9 cellular contexts compared by ENCODE assay signal in genomic region chr2:14632133-14632936, GRCh38. TPM values are rescaled to one million over a fixed set of nuclear protein-coding genes. Genes with fewer than 3 reads are reported as not detected.
A peak's percentile ranks its signal among the peaks of the same experiment; 100 is the strongest.
DNase-seq lines count a peak whose midpoint lies in the region; ATAC-seq and TF ChIP-seq lines count a peak whose summit lies in the region.
"Had no signal": no experiment of that assay in that cellular context is flagged by ENCODE, and none has a peak within 500 bp of the region (broad histone marks: within the 10 kb centered on the region; RNA-seq: fewer than 3 reads in every experiment).

A gene with protein sequence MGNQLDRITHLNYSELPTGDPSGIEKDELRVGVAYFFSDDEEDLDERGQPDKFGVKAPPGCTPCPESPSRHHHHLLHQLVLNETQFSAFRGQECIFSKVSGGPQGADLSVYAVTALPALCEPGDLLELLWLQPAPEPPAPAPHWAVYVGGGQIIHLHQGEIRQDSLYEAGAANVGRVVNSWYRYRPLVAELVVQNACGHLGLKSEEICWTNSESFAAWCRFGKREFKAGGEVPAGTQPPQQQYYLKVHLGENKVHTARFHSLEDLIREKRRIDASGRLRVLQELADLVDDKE (plus strand): TSS chr2:14632717. CDS start chr2:14633980, 1,263 bp downstream.

- peaks cover 8% of the 10 kb centered on the region; the same call in 1 of the 2 replicates for H4K20me1 ChIP-seq in PC-3 (ENCODE audit: low read length)

- no peaks in the 10 kb centered on the region for H3K9me2 ChIP-seq in PC-3 (replicated peaks; ENCODE audit: low read length)

- H3K4me1 ChIP-seq in PC-3 (ENCODE audit: insufficient read depth, low read length) (peaks cover 26% of the 10 kb centered on the region), endocrine pancreas (ENCODE audit: control insufficient read depth, insufficient read depth, low read length) (peaks cover 9% of the 10 kb centered on the region)

- no peak for TF ChIP-seq POLR2A in lower leg skin (IDR thresholded peaks at IDR 0.05)

- H3K9ac ChIP-seq in PC-3 (ENCODE audit: low read length) (peak within 1 kb of the TSS; percentile 85), endocrine pancreas (ENCODE audit: control insufficient read depth, insufficient read depth, low read length) (peak within 1 kb of the TSS; percentile 54)

- peaks cover 47% of the 10 kb centered on the region for H3K79me2 ChIP-seq in PC-3 (ENCODE audit: low read length)

- CTCF ChIA-PET in AG04449 (lab: Yijun Ruan, JAX) (no interaction called here), PC-3 (lab: Charles Lee) (interaction anchor here (0.6 kb wide), 1 partner anchor 27 kb away, joined by 3 read pairs; no protein-coding TSS in a partner anchor)

- intact Hi-C loops in PC-3 (cut with micrococcal nuclease): loop anchor here (1.0 to 5.0 kb wide), 2 partner anchors 108 to 270 kb away; no protein-coding TSS in a partner anchor
- intact Hi-C loops in lower leg skin (cut with DNase I; ENCODE audit: low total_unique reads): loop anchor here (10.0 kb wide), 1 partner anchor 348 kb away; no protein-coding TSS in a partner anchor

- H3K27ac ChIP-seq in PC-3 (ENCODE audit: low read length): peak within 1 kb of the TSS; percentile 13
- H3K27ac ChIP-seq in substantia nigra (ENCODE audit: low read depth, low read length, poor library complexity, severe bottlenecking): no peak within 1 kb of the TSS

- no TSS peak for BruUV-seq in PC-3 (replicated peaks; lab: Mats Ljungman, UMichigan)

- no peaks in the 10 kb centered on the region for H3K27me3 ChIP-seq in PC-3 (ENCODE audit: low read length)
- H3K27me3 ChIP-seq in endocrine pancreas (ENCODE audit: control insufficient read depth, insufficient read depth, low read length): no peaks in the 10 kb centered on the region

- DNase-seq in AG04449 (ENCODE audit: low read depth, low spot score) (no peak), PC-3 (peak; percentile 93), lower leg skin (ENCODE audit: low spot score in 2 of 2) (peak; percentile 83 to 96), substantia nigra (lab: John Stamatoyannopoulos, UW) (peak in 48 of 49 donors; percentile 6 to 83 (median 54)), NAMALWA (ENCODE audit: low spot score) (no peak)
- DNase-seq: activated T-cell treated with anti-CD3 and anti-CD28 coated beads, Interleukin-2, amount 50 U/mL, for 4 hours had no signal

- POLR2A ChIA-PET in AG04449 (lab: Yijun Ruan, JAX) (no interaction called here), PC-3 (lab: Charles Lee; ENCODE audit: unreplicated experiment) (interaction anchor here (0.6 to 3.4 kb wide), 2 partner anchors 114 to 116 kb away, joined by 4 to 21 read pairs; no protein-coding TSS in a partner anchor)

- H3K9me3 ChIP-seq in PC-3 (ENCODE audit: low read length) (no peaks in the 10 kb centered on the region), endocrine pancreas (ENCODE audit: control insufficient read depth, low read length) (no peaks in the 10 kb centered on the region)

- H3K4me3 ChIP-seq in AG04449 (ENCODE audit: low read depth, low read length) (peak within 1 kb of the TSS; percentile 48), PC-3 (ENCODE audit: low read length) (peak within 1 kb of the TSS; percentile 91), endocrine pancreas (ENCODE audit: control insufficient read depth, insufficient read depth, low read length) (peak within 1 kb of the TSS; percentile 73), lower leg skin (ENCODE audit: low read depth, poor library complexity, severe bottlenecking) (peak within 1 kb of the TSS; percentile 33)

- WGBS in lower leg skin, 2 donors: 2 to 7% methylated on average over 25 to 27 of the region's 81 CpGs

- H3F3A ChIP-seq in PC-3 (ENCODE audit: low read length, unreplicated experiment): no peaks in the 10 kb centered on the region

- H2AFZ ChIP-seq in PC-3 (ENCODE audit: low read length): peak within 1 kb of the TSS; percentile 94

- H3K36me3 ChIP-seq in PC-3 (ENCODE audit: low read depth, low read length): no peaks in the 10 kb centered on the region
- no peaks in the 10 kb centered on the region for H3K36me3 ChIP-seq in endocrine pancreas (ENCODE audit: control insufficient read depth, insufficient read depth, low read length)

- ATAC-seq in HG03521 (IDR thresholded peaks at IDR 0.05; ENCODE audit: unreplicated experiment) (peak; percentile 45), PC-3 (peak; percentile 77), HG03280 (IDR thresholded peaks at IDR 0.05; ENCODE audit: unreplicated experiment) (no peak)

- H3K4me2 ChIP-seq in PC-3 (ENCODE audit: low read length): peak within 1 kb of the TSS; percentile 99

- TF ChIP-seq CTCF in AG04449 (IDR thresholded peaks at IDR 0.05; ENCODE audit: insufficient read depth, low read length, missing control alignments): no peak
- no peak for TF ChIP-seq CTCF in PC-3 (conservative IDR thresholded peaks at IDR 0.05; ENCODE audit: low read depth, low read length)
- TF ChIP-seq CTCF in lower leg skin (IDR thresholded peaks at IDR 0.05): no peak

RNA-seq across cellular contexts. Expression of the gene that starts here (rescaled TPM):
- total RNA-seq in PC-3 (2014; rRNA removed) (35.4 and 41.3 TPM in 2 replicates), lower leg skin (100 to 1,000 TPM in 1 of 4 donors, 10 to 100 TPM in 3; 34.5 to 113 (median 58.8) TPM)

Comparison
In these comparisons a context has a peak if more than half of its experiments do, and no peak if none do; other contexts are left out.
1. DNase-seq: peak in PC-3 (single experiment), lower leg skin (2 of 2) and substantia nigra (48 of 49); none in AG04449 (single experiment) and NAMALWA (single experiment).
2. H3K4me3 ChIP-seq: peak in every context shown above with its lines; median percentile 91 in PC-3; 73 in endocrine pancreas; 48 in AG04449; 33 in lower leg skin.